In the genomic region with DNA sequence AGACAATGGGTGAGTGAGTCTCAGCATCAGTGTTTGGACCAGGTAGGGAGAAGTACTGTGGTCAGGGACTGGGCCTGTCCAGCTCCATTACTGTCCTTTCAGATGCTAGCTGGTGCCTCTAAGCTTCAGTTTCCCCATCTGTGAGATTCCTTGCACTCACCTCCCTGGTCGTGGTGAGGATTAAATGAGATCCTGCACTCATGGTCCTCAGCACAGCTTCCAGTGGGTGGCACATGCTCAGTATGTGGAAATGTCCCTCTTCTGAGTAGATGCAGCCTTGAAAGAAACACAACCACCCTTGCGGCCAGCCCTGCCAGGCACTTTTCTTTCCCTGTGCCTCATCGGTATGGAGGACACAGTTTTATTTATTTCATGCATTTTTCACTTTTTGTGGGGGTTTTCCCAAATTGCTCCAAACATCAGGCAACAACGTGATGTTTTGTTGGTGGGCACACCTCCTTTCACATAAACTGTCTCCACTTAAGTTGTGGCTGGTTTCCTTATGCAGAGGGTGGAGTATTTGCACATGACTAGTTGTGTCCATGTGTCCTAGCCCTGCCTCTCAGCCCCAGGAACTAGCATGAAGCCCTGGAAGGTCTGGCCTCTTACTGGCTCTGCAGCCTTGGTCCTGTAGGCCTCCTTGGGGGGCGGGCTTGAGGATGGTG, we compare ENCODE assay signal across 8 cellular contexts. TPM values are rescaled to one million over a fixed set of nuclear protein-coding genes. Genes with fewer than 3 reads are reported as not detected.
DNase-seq lines count a peak whose midpoint lies in the region; ATAC-seq and TF ChIP-seq lines count a peak whose summit lies in the region.

No MANE protein-coding gene starts in this region.

- H3K36me3 Mint-ChIP-seq in naive thymus-derived CD4-positive, alpha-beta T cell: peaks cover 0 to 17% (median 7%) of the 10 kb centered on the region in 5 donors

- peak overlapping the region; percentile 89 to 97 (median 93) for H3K4me3 Mint-ChIP-seq in naive thymus-derived CD4-positive, alpha-beta T cell

- peaks cover 10% of the 10 kb centered on the region for H3K9me3 ChIP-seq in KOPT-K1 (ENCODE audit: insufficient read depth, low read length, poor library complexity, severe bottlenecking)
- peaks cover 0 to 8% (median 0%) of the 10 kb centered on the region in 3 experiments for H3K9me3 ChIP-seq in naive thymus-derived CD4-positive, alpha-beta T cell (ENCODE audit: control insufficient read depth in 2 of 3, low read length in 3 of 3)

- H3K9me3 Mint-ChIP-seq in naive thymus-derived CD4-positive, alpha-beta T cell: peaks cover 0 to 4% (median 0%) of the 10 kb centered on the region in 11 donors

- peak overlapping the region; percentile 87 for H3K27ac ChIP-seq in KOPT-K1 (ENCODE audit: low read depth, low read length, poor library complexity, severe bottlenecking)
- peak overlapping the region; percentile 84 for H3K27ac ChIP-seq in naive thymus-derived CD4-positive, alpha-beta T cell (ENCODE audit: low read depth, low read length)

- H3K27me3 ChIP-seq in naive thymus-derived CD4-positive, alpha-beta T cell (ENCODE audit: control insufficient read depth in 2 of 2, insufficient read depth in 2 of 2, low read length in 2 of 2): no peaks in the 10 kb centered on the region

- TF ChIP-seq CTCF in AG09309 (IDR thresholded peaks at IDR 0.05; ENCODE audit: control insufficient read depth, insufficient read depth, low read depth, low read length, missing control alignments) (no peak), choroid plexus epithelial cell (conservative IDR thresholded peaks at IDR 0.05; ENCODE audit: low read depth, low read length) (no peak)

- H3K4me3 ChIP-seq in AG09309 (ENCODE audit: control insufficient read depth, low read depth, low read length) (peak overlapping the region; percentile 92), choroid plexus epithelial cell (ENCODE audit: low read depth, low read length) (peak overlapping the region; percentile 89)
- H3K4me3 ChIP-seq in naive thymus-derived CD4-positive, alpha-beta T cell (ENCODE audit: low read length): peak overlapping the region; percentile 80

- peaks cover 27% of the 10 kb centered on the region; the same call in 1 of the 2 replicates for H3K36me3 ChIP-seq in KOPT-K1 (ENCODE audit: insufficient read depth, low read length)
- H3K36me3 ChIP-seq in naive thymus-derived CD4-positive, alpha-beta T cell (ENCODE audit: control insufficient read depth in 2 of 3, insufficient read depth in 3 of 3, low read length in 3 of 3): peaks cover 0 to 25% (median 0%) of the 10 kb centered on the region in 3 experiments

- ATAC-seq in naive thymus-derived CD4-positive, alpha-beta T cell: no peak

- POLR2A ChIA-PET in naive thymus-derived CD4-positive, alpha-beta T cell (lab: Charles Lee): interaction anchor here (5.2 kb wide), 1 partner anchor 19 kb away, joined by 59 read pairs; a partner anchor contains a TSS

- DNase-seq in AG09309 (ENCODE audit: low read depth) (no peak), choroid plexus epithelial cell (ENCODE audit: low read depth) (no peak), NCI-H524 (lab: John Stamatoyannopoulos, UW) (no peak), RKO (ENCODE audit: low spot score) (no peak), cerebellar nuclear complex (lab: John Stamatoyannopoulos, UW) (no peak)
- DNase-seq in naive thymus-derived CD4-positive, alpha-beta T cell: no peak
- no peak for DNase-seq in effector CD4-positive, alpha-beta T cell

- intact Hi-C loops in naive thymus-derived CD4-positive, alpha-beta T cell (cut with micrococcal nuclease): loop anchor here (2.0 to 10.0 kb wide), 2 partner anchors 18 to 862 kb away; no protein-coding TSS in a partner anchor

- CTCF ChIA-PET in naive thymus-derived CD4-positive, alpha-beta T cell (lab: Charles Lee): no interaction called here

- H3K27ac Mint-ChIP-seq in naive thymus-derived CD4-positive, alpha-beta T cell: peak overlapping the region; percentile 79 to 95 (median 89)

- peaks cover 15 to 32% of the 10 kb centered on the region in 2 donors for H3K4me1 ChIP-seq in naive thymus-derived CD4-positive, alpha-beta T cell (ENCODE audit: control insufficient read depth in 2 of 2, insufficient read depth in 2 of 2, low read length in 2 of 2)

- no peaks in the 10 kb centered on the region for H3K27me3 Mint-ChIP-seq in naive thymus-derived CD4-positive, alpha-beta T cell

- H3K4me1 Mint-ChIP-seq in naive thymus-derived CD4-positive, alpha-beta T cell: peaks cover 33 to 50% (median 43%) of the 10 kb centered on the region in 7 donors

RNA-seq across cellular contexts. Expression of a gene that starts 1.1 kb away (rescaled TPM):
- total RNA-seq in naive thymus-derived CD4-positive, alpha-beta T cell: 100 to 1,000 TPM in 2 of 5 experiments, 10 to 100 TPM in 3; 61.8 to 104 (median 74.2) TPM
- 10 to 100 TPM; 11.4 to 15.6 TPM for polyA plus RNA-seq in naive thymus-derived CD4-positive, alpha-beta T cell

RNA-seq across cellular contexts. Expression of a gene that starts 16.2 kb away (rescaled TPM):
- total RNA-seq in naive thymus-derived CD4-positive, alpha-beta T cell: 1 to 10 TPM in 3 of 5 experiments, under 1 TPM in 2; 0.24 to 9.0 (median 1.2) TPM
- under 1 TPM; 0.17 to 0.32 TPM for polyA plus RNA-seq in naive thymus-derived CD4-positive, alpha-beta T cell

RNA-seq across cellular contexts. Expression of a gene that starts 18.7 kb away (rescaled TPM):
- total RNA-seq in naive thymus-derived CD4-positive, alpha-beta T cell: 10 to 100 TPM; 25.8 to 73.3 (median 64.7) TPM
- polyA plus RNA-seq in naive thymus-derived CD4-positive, alpha-beta T cell: 10 to 100 TPM; 53.8 to 69.3 TPM

RNA-seq across cellular contexts. Expression of a gene that starts 31.8 kb away (rescaled TPM):
- total RNA-seq in naive thymus-derived CD4-positive, alpha-beta T cell: 1 to 10 TPM in 2 of 5 experiments, under 1 TPM in 3; 0.46 to 1.7 (median 0.66) TPM
- polyA plus RNA-seq in naive thymus-derived CD4-positive, alpha-beta T cell: under 1 TPM in 1 of 2 donors, not detected in 1; 0.15 TPM

RNA-seq across cellular contexts. Expression of a gene that starts 49.1 kb away (rescaled TPM):
- under 1 TPM in 2 of 5 experiments, not detected in 3; 0.13 TPM for total RNA-seq in naive thymus-derived CD4-positive, alpha-beta T cell
- under 1 TPM in 1 of 2 donors, not detected in 1; 0.08 TPM for polyA plus RNA-seq in naive thymus-derived CD4-positive, alpha-beta T cell
